In genomic region chr1:235932090-235932510, GRCh38 we compare ENCODE assay signal across 10 cellular contexts.
DNase-seq lines count a peak whose midpoint lies in the region; ATAC-seq and TF ChIP-seq lines count a peak whose summit lies in the region.
"Had no signal": no experiment of that assay in that cellular context is flagged by ENCODE, and none has a peak within 500 bp of the region (broad histone marks: within the 10 kb centered on the region; RNA-seq: fewer than 3 reads in every experiment).

No MANE protein-coding gene starts in this region.

- DNase-seq in CD14-positive monocyte (ENCODE audit: low spot score) (no peak), H7 (peak; percentile 56), OCI-LY7 (ENCODE audit: low spot score) (peak; percentile 41), foreskin keratinocyte (peak in 1 of 2 donors; percentile 53), mesenchymal stem cell (no peak)
- DNase-seq in T-helper 2 cell treated with Interferon-gamma antibody and Interleukin-4, amounts not matched to agents 5 μg/mL and 100 μg/mL, for 36 hours (ENCODE audit: low spot score) = no peak
- DNase-seq: cerebellar nuclear complex had no signal

- peak overlapping the region; percentile 69 to 94 (median 82) for H3K27ac Mint-ChIP-seq in CD14-positive monocyte
- no peak overlapping the region for H3K27ac Mint-ChIP-seq in T-helper 2 cell treated with Interferon-gamma antibody and Interleukin-4, amounts not matched to agents 5 μg/mL and 100 μg/mL, for 36 hours
- H3K27ac Mint-ChIP-seq: stimulated activated naive CD8-positive, alpha-beta T cell treated with anti-CD3 and anti-CD28 coated beads, Interleukin-15, Interleukin-2, amounts not matched to agents 100 ng/mL and 50 ng/mL, for 24 hours had no signal

- H3K36me3 Mint-ChIP-seq in CD14-positive monocyte = no peaks in the 10 kb centered on the region
- no peaks in the 10 kb centered on the region for H3K36me3 Mint-ChIP-seq in T-helper 2 cell treated with Interferon-gamma antibody and Interleukin-4, amounts not matched to agents 5 μg/mL and 100 μg/mL, for 36 hours (ENCODE audit: low read depth)

- peaks cover 46% of the 10 kb centered on the region for H3K4me1 ChIP-seq in OCI-LY7 (ENCODE audit: insufficient read depth, low read length, poor library complexity, severe bottlenecking)
- peaks cover 27% of the 10 kb centered on the region for H3K4me1 ChIP-seq in foreskin keratinocyte
- H3K4me1 ChIP-seq in mesenchymal stem cell (ENCODE audit: control insufficient read depth, insufficient read depth, low read depth, low read length) = no peaks in the 10 kb centered on the region

- no peak overlapping the region for H3K23ac ChIP-seq in mesenchymal stem cell (ENCODE audit: low read length in 2 of 2)

- H2AFZ ChIP-seq in OCI-LY7 (ENCODE audit: low read length) = no peak overlapping the region
- no peak overlapping the region for H2AFZ ChIP-seq in mesenchymal stem cell (ENCODE audit: low read depth, low read length)

- H3K9me3 Mint-ChIP-seq in CD14-positive monocyte = no peaks in the 10 kb centered on the region
- H3K9me3 Mint-ChIP-seq in T-helper 2 cell treated with Interferon-gamma antibody and Interleukin-4, amounts not matched to agents 5 μg/mL and 100 μg/mL, for 36 hours = no peaks in the 10 kb centered on the region
- H3K9me3 Mint-ChIP-seq: stimulated activated naive CD8-positive, alpha-beta T cell treated with anti-CD3 and anti-CD28 coated beads, Interleukin-15, Interleukin-2, amounts not matched to agents 100 ng/mL and 50 ng/mL, for 24 hours had no signal

- POLR2A ChIA-PET in OCI-LY7 (lab: Charles Lee) = interaction anchor here (0.6 to 1.7 kb wide), 4 partner anchors 8 to 89 kb away, joined by 3 to 4 read pairs (median 3); no protein-coding TSS in a partner anchor

- no peak overlapping the region for H3K4ac ChIP-seq in mesenchymal stem cell (ENCODE audit: low read depth in 1 of 2, low read length in 2 of 2)

- H3K4me2 ChIP-seq in OCI-LY7 (ENCODE audit: low read length) (peak overlapping the region; percentile 55), mesenchymal stem cell (ENCODE audit: low read length, poor library complexity, severe bottlenecking) (no peak overlapping the region)

- no peak overlapping the region for H3K9ac ChIP-seq in mesenchymal stem cell (ENCODE audit: low read length)

- H3K14ac ChIP-seq in mesenchymal stem cell (ENCODE audit: low read length in 2 of 2) = no peak overlapping the region

- peak overlapping the region in 1 of 2 donors; percentile 69 for H3K4me3 Mint-ChIP-seq in CD14-positive monocyte
- H3K4me3 Mint-ChIP-seq in T-helper 2 cell treated with Interferon-gamma antibody and Interleukin-4, amounts not matched to agents 5 μg/mL and 100 μg/mL, for 36 hours = no peak overlapping the region
- H3K4me3 Mint-ChIP-seq: stimulated activated naive CD8-positive, alpha-beta T cell treated with anti-CD3 and anti-CD28 coated beads, Interleukin-15, Interleukin-2, amounts not matched to agents 100 ng/mL and 50 ng/mL, for 24 hours had no signal

- H4K91ac ChIP-seq in mesenchymal stem cell (ENCODE audit: low read length) = no peak overlapping the region

- H4K8ac ChIP-seq in mesenchymal stem cell (ENCODE audit: low read length) = no peak overlapping the region

- TF ChIP-seq CTCF in CD14-positive monocyte (IDR thresholded peaks at IDR 0.05) (no peak), OCI-LY7 (conservative IDR thresholded peaks at IDR 0.05; ENCODE audit: low read length) (no peak), foreskin keratinocyte (conservative IDR thresholded peaks at IDR 0.05) (no peak)

- intact Hi-C loops in CD14-positive monocyte (cut with micrococcal nuclease) (no loop called here), OCI-LY7 (cut with micrococcal nuclease; ENCODE audit: unreplicated experiment) (loop anchor here (1.0 kb wide), 1 partner anchor 65 kb away; no protein-coding TSS in a partner anchor)

- no peaks in the 10 kb centered on the region for H3K9me2 ChIP-seq in OCI-LY7 (ENCODE audit: insufficient read depth, low read length)

- no peaks in the 10 kb centered on the region for H3K79me2 ChIP-seq in OCI-LY7 (ENCODE audit: insufficient read depth, low read depth, low read length)

- H2BK12ac ChIP-seq in mesenchymal stem cell (ENCODE audit: low read length in 2 of 2) = no peak overlapping the region

- H2BK120ac ChIP-seq in mesenchymal stem cell (ENCODE audit: low read depth, low read length) = no peak overlapping the region

- H3K27me3 ChIP-seq in H7 (ENCODE audit: control insufficient read depth, insufficient read depth, low read length) (no peaks in the 10 kb centered on the region), foreskin keratinocyte (no peaks in the 10 kb centered on the region), mesenchymal stem cell (ENCODE audit: control insufficient read depth in 1 of 2, insufficient read depth in 1 of 2, low read length in 2 of 2) (no peaks in the 10 kb centered on the region)

- 79% methylated on average over 7 of the region's 8 CpGs for WGBS in mesenchymal stem cell

- H3K36me3 ChIP-seq in H7 (replicated peaks; ENCODE audit: control insufficient read depth, insufficient read depth, low read length) (no peaks in the 10 kb centered on the region), OCI-LY7 (ENCODE audit: insufficient read depth, low read length) (no peaks in the 10 kb centered on the region), mesenchymal stem cell (ENCODE audit: control insufficient read depth in 1 of 2, insufficient read depth in 2 of 2, low read depth in 1 of 2, low read length in 2 of 2) (no peaks in the 10 kb centered on the region)

- no peaks in the 10 kb centered on the region for H4K20me1 ChIP-seq in OCI-LY7 (ENCODE audit: insufficient read depth, low read length)

- peaks cover 0 to under 1% (median 0%) of the 10 kb centered on the region in 3 donors for H3K27me3 Mint-ChIP-seq in CD14-positive monocyte (ENCODE audit: low read depth in 3 of 3)
- H3K27me3 Mint-ChIP-seq in T-helper 2 cell treated with Interferon-gamma antibody and Interleukin-4, amounts not matched to agents 5 μg/mL and 100 μg/mL, for 36 hours (ENCODE audit: low read depth) = peaks cover 8% of the 10 kb centered on the region

- H3K79me1 ChIP-seq in mesenchymal stem cell (replicated peaks; ENCODE audit: low read length, poor library complexity, severe bottlenecking) = no peaks in the 10 kb centered on the region

- H3K4me3 ChIP-seq in H7 (ENCODE audit: insufficient read depth, low read depth, low read length) = no peak overlapping the region
- no peak overlapping the region for H3K4me3 ChIP-seq in OCI-LY7 (ENCODE audit: low read depth, low read length, poor library complexity, severe bottlenecking)
- H3K4me3 ChIP-seq in mesenchymal stem cell (ENCODE audit: insufficient read depth in 1 of 2, low read depth in 1 of 2, low read length in 2 of 2) = no peak overlapping the region

- H2BK15ac ChIP-seq in mesenchymal stem cell (ENCODE audit: low read depth, poor library complexity, severe bottlenecking) = no peak overlapping the region

- no TSS peak for BruUV-seq in OCI-LY7 (replicated peaks; lab: Mats Ljungman, UMichigan)

- H3K9me3 ChIP-seq in OCI-LY7 (ENCODE audit: low read length) (no peaks in the 10 kb centered on the region), mesenchymal stem cell (ENCODE audit: control insufficient read depth, low read length) (no peaks in the 10 kb centered on the region)

- H2BK5ac ChIP-seq in mesenchymal stem cell (ENCODE audit: low read depth, low read length, poor library complexity, severe bottlenecking) = no peak overlapping the region

- CTCF ChIA-PET in OCI-LY7 (lab: Charles Lee; ENCODE audit: unreplicated experiment) = interaction anchor here (1.1 to 1.6 kb wide), 2 partner anchors 9 to 14 kb away, joined by 3 to 6 read pairs; no protein-coding TSS in a partner anchor

- H2AK5ac ChIP-seq in mesenchymal stem cell (ENCODE audit: low read length, severe bottlenecking) = no peak overlapping the region

- H3K18ac ChIP-seq in mesenchymal stem cell (ENCODE audit: low read depth in 1 of 2, low read length in 2 of 2) = peak overlapping the region in 1 of 2 experiments; percentile 19

- H3K27ac ChIP-seq in OCI-LY7 (ENCODE audit: low read depth, low read length, poor library complexity, severe bottlenecking) = no peak overlapping the region
- H3K27ac ChIP-seq in foreskin keratinocyte = peak overlapping the region; percentile 22
- no peak overlapping the region for H3K27ac ChIP-seq in mesenchymal stem cell (ENCODE audit: low read length, poor library complexity, severe bottlenecking)

- peaks cover 82% of the 10 kb centered on the region for H3K4me1 Mint-ChIP-seq in CD14-positive monocyte
- peaks cover 14% of the 10 kb centered on the region for H3K4me1 Mint-ChIP-seq in T-helper 2 cell treated with Interferon-gamma antibody and Interleukin-4, amounts not matched to agents 5 μg/mL and 100 μg/mL, for 36 hours (ENCODE audit: low read depth)

- peak; percentile 38 for ATAC-seq in foreskin keratinocyte
- no peak for ATAC-seq in HG03521 (IDR thresholded peaks at IDR 0.05; ENCODE audit: unreplicated experiment)
- no peak for ATAC-seq in GM18517 (IDR thresholded peaks at IDR 0.05; ENCODE audit: unreplicated experiment)

Comparison
In these comparisons a context has a peak if more than half of its experiments do, and no peak if none do; other contexts are left out.
1. DNase-seq: peak in H7 (single experiment) and OCI-LY7 (single experiment); none in CD14-positive monocyte (single experiment), mesenchymal stem cell (single experiment) and T-helper 2 cell treated with Interferon-gamma antibody and Interleukin-4, amounts not matched to agents 5 μg/mL and 100 μg/mL, for 36 hours (single experiment).